In genomic region chr7:77698042-77698625, GRCh38 we compare ENCODE assay signal across 8 cellular contexts. TPM values are rescaled to one million over a fixed set of nuclear protein-coding genes. Genes with fewer than 3 reads are reported as not detected.
DNase-seq lines count a peak whose midpoint lies in the region; ATAC-seq, FAIRE-seq and TF ChIP-seq lines count a peak whose summit lies in the region.

No MANE protein-coding gene starts in this region.

- no peak for FAIRE-seq in pancreas (lab: Jason Lieb, UNC)

- H3K9me2 ChIP-seq in OCI-LY1 (ENCODE audit: low read depth, low read length): no peaks in the 10 kb centered on the region

- H3K79me2 ChIP-seq in OCI-LY1 (ENCODE audit: insufficient read depth, low read length): peaks cover 90% of the 10 kb centered on the region

- H3K27me3 ChIP-seq in OCI-LY1 (ENCODE audit: insufficient read depth, low read length) (no peaks in the 10 kb centered on the region), pancreas (no peaks in the 10 kb centered on the region)
- no peaks in the 10 kb centered on the region for H3K27me3 ChIP-seq in effector memory CD4-positive, alpha-beta T cell (replicated peaks; ENCODE audit: control insufficient read depth, insufficient read depth, low read length, poor library complexity, severe bottlenecking)

- H4K20me1 ChIP-seq in OCI-LY1 (ENCODE audit: insufficient read depth, low read length): peaks cover 2% of the 10 kb centered on the region; the same call in 1 of the 2 replicates

- H3K9me3 ChIP-seq in OCI-LY1 (ENCODE audit: low read length): no peaks in the 10 kb centered on the region
- no peaks in the 10 kb centered on the region for H3K9me3 ChIP-seq in effector memory CD4-positive, alpha-beta T cell (ENCODE audit: control insufficient read depth, low read length)
- H3K9me3 ChIP-seq in pancreas: no peaks in the 10 kb centered on the region

- H3K4me3 ChIP-seq in GM12864 (ENCODE audit: low read depth, low read length): peak overlapping the region; percentile 82; the same call in 1 of the 2 replicates
- H3K4me3 ChIP-seq in OCI-LY1 (ENCODE audit: low read depth, low read length, poor library complexity, severe bottlenecking): peak overlapping the region; percentile 80
- H3K4me3 ChIP-seq in effector memory CD4-positive, alpha-beta T cell (ENCODE audit: insufficient read depth, low read depth, low read length, poor library complexity, severe bottlenecking): peak overlapping the region; percentile 93
- H3K4me3 ChIP-seq in pancreas: peak overlapping the region; percentile 94 to 98 (median 96)

- ATAC-seq in pancreas (no peak), GM21619 (IDR thresholded peaks at IDR 0.05; ENCODE audit: unreplicated experiment) (no peak)

- H3K4me1 ChIP-seq in OCI-LY1 (ENCODE audit: insufficient read depth, low read length, severe bottlenecking): peaks cover 62% of the 10 kb centered on the region
- H3K4me1 ChIP-seq in effector memory CD4-positive, alpha-beta T cell (ENCODE audit: control insufficient read depth, insufficient read depth, low read length, poor library complexity, severe bottlenecking): peaks cover 15% of the 10 kb centered on the region
- H3K4me1 ChIP-seq in pancreas: peaks cover 8 to 44% (median 12%) of the 10 kb centered on the region in 3 donors

- no peak for DNase-seq in GM12864 (ENCODE audit: low read depth)
- DNase-seq in effector memory CD4-positive, alpha-beta T cell: no peak
- no peak for DNase-seq in pancreas
- no peak for DNase-seq in effector CD4-positive, alpha-beta T cell
- DNase-seq in NCI-H1092 treated with DMSO at 0.1 percent for 48 hours (lab: John Stamatoyannopoulos, UW): no peak
- no peak for DNase-seq in NCI-H1048 (lab: John Stamatoyannopoulos, UW)

- H3K36me3 ChIP-seq in OCI-LY1 (ENCODE audit: insufficient read depth, low read length): peaks cover 29% of the 10 kb centered on the region
- peaks cover 6% of the 10 kb centered on the region for H3K36me3 ChIP-seq in effector memory CD4-positive, alpha-beta T cell (ENCODE audit: control insufficient read depth, insufficient read depth, low read length)
- no peaks in the 10 kb centered on the region for H3K36me3 ChIP-seq in pancreas

- peak overlapping the region; percentile 82 for H3K4me2 ChIP-seq in OCI-LY1 (ENCODE audit: low read length)

- H3F3A ChIP-seq in OCI-LY1 (ENCODE audit: insufficient read depth, low read length): no peaks in the 10 kb centered on the region

- no peak overlapping the region for H2AFZ ChIP-seq in OCI-LY1 (ENCODE audit: low read length)

- intact Hi-C loops in pancreas (cut with DNase I): no loop called here

- peak overlapping the region; percentile 85 for H3K27ac ChIP-seq in OCI-LY1 (ENCODE audit: low read depth, low read length, poor library complexity, severe bottlenecking)
- no peak overlapping the region for H3K27ac ChIP-seq in effector memory CD4-positive, alpha-beta T cell (ENCODE audit: insufficient read depth, low read length, poor library complexity, severe bottlenecking)
- H3K27ac ChIP-seq in pancreas: peak overlapping the region in 2 of 4 donors; percentile 99

- H3K9ac ChIP-seq in OCI-LY1 (ENCODE audit: low read length): peak overlapping the region; percentile 82

- TF ChIP-seq CTCF in GM12864 (IDR thresholded peaks at IDR 0.05; ENCODE audit: low read depth, low read length, missing control alignments): no peak
- no peak for TF ChIP-seq CTCF in OCI-LY1 (IDR thresholded peaks at IDR 0.05; ENCODE audit: low read length)
- TF ChIP-seq CTCF in pancreas (IDR thresholded peaks at IDR 0.05): no peak

RNA-seq across cellular contexts. Expression of gene RSBN1L, which starts 1.9 kb away (rescaled TPM):
- 10 to 100 TPM in 2 of 6 donors, 1 to 10 TPM in 4; 7.6 to 14.3 (median 9.0) TPM for total RNA-seq in pancreas
- 1 to 10 TPM; 5.0 to 9.7 TPM for polyA plus RNA-seq in pancreas
